Comparison of ENCODE assay signal across 2 cellular contexts in the genomic region with DNA sequence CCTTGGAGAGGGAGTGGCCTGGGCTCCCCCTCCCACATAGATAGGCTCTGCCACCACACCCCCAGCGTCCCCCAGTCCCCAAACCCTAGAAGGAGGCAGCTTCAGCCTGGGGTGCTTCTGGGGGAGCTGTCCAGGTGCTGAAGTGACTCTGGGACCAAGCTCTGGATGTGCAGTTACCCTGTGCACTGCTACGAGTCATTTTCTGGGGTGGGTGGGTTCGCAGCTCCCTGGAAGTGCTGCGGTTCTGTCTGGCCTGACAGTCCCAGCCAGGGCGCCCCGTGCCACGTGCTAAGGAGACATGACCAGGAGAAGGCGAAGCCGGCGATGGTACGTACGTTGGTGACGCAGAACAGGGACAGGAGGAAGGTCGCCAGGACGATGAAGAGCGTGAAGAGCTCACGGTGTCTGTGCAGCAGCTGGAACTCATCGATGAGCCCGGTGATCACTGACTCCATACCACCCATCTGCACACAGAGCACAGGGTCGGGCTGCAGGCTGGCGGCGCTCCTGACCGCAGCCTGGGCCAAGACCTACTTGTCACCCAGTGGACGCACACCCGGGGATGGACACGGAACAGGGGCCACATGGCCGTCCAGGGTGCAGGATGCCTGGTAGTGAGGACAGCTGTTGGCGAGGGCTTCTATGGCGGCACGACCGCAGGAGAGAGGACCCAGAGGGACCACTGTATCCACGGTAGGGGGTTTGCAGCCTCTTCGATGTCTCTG.
A peak's percentile ranks its signal among the peaks of the same experiment; 100 is the strongest.
TF ChIP-seq lines count a peak whose summit lies in the region.

No MANE protein-coding gene starts in this region.

TF ChIP-seq in HCT116, 20 proteins besides CTCF, POLR2A, EP300 and RAD21 (continued from another document):
- TF ChIP-seq, protein P1, sequence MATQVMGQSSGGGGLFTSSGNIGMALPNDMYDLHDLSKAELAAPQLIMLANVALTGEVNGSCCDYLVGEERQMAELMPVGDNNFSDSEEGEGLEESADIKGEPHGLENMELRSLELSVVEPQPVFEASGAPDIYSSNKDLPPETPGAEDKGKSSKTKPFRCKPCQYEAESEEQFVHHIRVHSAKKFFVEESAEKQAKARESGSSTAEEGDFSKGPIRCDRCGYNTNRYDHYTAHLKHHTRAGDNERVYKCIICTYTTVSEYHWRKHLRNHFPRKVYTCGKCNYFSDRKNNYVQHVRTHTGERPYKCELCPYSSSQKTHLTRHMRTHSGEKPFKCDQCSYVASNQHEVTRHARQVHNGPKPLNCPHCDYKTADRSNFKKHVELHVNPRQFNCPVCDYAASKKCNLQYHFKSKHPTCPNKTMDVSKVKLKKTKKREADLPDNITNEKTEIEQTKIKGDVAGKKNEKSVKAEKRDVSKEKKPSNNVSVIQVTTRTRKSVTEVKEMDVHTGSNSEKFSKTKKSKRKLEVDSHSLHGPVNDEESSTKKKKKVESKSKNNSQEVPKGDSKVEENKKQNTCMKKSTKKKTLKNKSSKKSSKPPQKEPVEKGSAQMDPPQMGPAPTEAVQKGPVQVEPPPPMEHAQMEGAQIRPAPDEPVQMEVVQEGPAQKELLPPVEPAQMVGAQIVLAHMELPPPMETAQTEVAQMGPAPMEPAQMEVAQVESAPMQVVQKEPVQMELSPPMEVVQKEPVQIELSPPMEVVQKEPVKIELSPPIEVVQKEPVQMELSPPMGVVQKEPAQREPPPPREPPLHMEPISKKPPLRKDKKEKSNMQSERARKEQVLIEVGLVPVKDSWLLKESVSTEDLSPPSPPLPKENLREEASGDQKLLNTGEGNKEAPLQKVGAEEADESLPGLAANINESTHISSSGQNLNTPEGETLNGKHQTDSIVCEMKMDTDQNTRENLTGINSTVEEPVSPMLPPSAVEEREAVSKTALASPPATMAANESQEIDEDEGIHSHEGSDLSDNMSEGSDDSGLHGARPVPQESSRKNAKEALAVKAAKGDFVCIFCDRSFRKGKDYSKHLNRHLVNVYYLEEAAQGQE (IDR thresholded peaks at IDR 0.05; ENCODE audit: low read depth): peak; percentile 85
- TF ChIP-seq EZH2 (IDR thresholded peaks at IDR 0.05): no peak
- no peak for TF ChIP-seq ZFX (IDR thresholded peaks at IDR 0.05)
- TF ChIP-seq CEBPB (IDR thresholded peaks at IDR 0.05; ENCODE audit: low read depth): no peak
TF ChIP-seq in HCT116: peak in this region for 1.

TF ChIP-seq in WTC11, 78 proteins besides CTCF, POLR2A, EP300 and RAD21 (continued from another document):
- TF ChIP-seq, protein P2, sequence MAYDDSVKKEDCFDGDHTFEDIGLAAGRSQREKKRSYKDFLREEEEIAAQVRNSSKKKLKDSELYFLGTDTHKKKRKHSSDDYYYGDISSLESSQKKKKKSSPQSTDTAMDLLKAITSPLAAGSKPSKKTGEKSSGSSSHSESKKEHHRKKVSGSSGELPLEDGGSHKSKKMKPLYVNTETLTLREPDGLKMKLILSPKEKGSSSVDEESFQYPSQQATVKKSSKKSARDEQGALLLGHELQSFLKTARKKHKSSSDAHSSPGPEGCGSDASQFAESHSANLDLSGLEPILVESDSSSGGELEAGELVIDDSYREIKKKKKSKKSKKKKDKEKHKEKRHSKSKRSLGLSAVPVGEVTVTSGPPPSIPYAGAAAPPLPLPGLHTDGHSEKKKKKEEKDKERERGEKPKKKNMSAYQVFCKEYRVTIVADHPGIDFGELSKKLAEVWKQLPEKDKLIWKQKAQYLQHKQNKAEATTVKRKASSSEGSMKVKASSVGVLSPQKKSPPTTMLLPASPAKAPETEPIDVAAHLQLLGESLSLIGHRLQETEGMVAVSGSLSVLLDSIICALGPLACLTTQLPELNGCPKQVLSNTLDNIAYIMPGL (CRISPR knock-in tag; IDR thresholded peaks at IDR 0.05): no peak
- 0 out of 2 replicates have a peak, but pooled peaks have one; percentile 22 for TF ChIP-seq TEAD1 (CRISPR knock-in tag; IDR thresholded peaks at IDR 0.05)
- TF ChIP-seq, protein P3, sequence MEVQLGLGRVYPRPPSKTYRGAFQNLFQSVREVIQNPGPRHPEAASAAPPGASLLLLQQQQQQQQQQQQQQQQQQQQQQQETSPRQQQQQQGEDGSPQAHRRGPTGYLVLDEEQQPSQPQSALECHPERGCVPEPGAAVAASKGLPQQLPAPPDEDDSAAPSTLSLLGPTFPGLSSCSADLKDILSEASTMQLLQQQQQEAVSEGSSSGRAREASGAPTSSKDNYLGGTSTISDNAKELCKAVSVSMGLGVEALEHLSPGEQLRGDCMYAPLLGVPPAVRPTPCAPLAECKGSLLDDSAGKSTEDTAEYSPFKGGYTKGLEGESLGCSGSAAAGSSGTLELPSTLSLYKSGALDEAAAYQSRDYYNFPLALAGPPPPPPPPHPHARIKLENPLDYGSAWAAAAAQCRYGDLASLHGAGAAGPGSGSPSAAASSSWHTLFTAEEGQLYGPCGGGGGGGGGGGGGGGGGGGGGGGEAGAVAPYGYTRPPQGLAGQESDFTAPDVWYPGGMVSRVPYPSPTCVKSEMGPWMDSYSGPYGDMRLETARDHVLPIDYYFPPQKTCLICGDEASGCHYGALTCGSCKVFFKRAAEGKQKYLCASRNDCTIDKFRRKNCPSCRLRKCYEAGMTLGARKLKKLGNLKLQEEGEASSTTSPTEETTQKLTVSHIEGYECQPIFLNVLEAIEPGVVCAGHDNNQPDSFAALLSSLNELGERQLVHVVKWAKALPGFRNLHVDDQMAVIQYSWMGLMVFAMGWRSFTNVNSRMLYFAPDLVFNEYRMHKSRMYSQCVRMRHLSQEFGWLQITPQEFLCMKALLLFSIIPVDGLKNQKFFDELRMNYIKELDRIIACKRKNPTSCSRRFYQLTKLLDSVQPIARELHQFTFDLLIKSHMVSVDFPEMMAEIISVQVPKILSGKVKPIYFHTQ (CRISPR knock-in tag; IDR thresholded peaks at IDR 0.05): no peak
- 0 out of 2 replicates have a peak, but pooled peaks have one; percentile 25 for TF ChIP-seq FOXK1 (CRISPR knock-in tag; IDR thresholded peaks at IDR 0.05)
- TF ChIP-seq JUN (CRISPR knock-in tag; IDR thresholded peaks at IDR 0.05): peak; percentile 76; the same call in 1 of the 2 replicates
- TF ChIP-seq FOXP1 (CRISPR knock-in tag; IDR thresholded peaks at IDR 0.05; ENCODE audit: borderline replicate concordance): 0 out of 2 replicates have a peak, but pooled peaks have one; percentile 27
- no peak for TF ChIP-seq NR2C2 (CRISPR knock-in tag; IDR thresholded peaks at IDR 0.05)
- 0 out of 2 replicates have a peak, but pooled peaks have one; percentile 23 for TF ChIP-seq SP1 (CRISPR knock-in tag; conservative IDR thresholded peaks at IDR 0.05)
- TF ChIP-seq CREM (CRISPR knock-in tag; IDR thresholded peaks at IDR 0.05): peak; percentile 57; the same call in 1 of the 2 replicates
- TF ChIP-seq, protein P4, sequence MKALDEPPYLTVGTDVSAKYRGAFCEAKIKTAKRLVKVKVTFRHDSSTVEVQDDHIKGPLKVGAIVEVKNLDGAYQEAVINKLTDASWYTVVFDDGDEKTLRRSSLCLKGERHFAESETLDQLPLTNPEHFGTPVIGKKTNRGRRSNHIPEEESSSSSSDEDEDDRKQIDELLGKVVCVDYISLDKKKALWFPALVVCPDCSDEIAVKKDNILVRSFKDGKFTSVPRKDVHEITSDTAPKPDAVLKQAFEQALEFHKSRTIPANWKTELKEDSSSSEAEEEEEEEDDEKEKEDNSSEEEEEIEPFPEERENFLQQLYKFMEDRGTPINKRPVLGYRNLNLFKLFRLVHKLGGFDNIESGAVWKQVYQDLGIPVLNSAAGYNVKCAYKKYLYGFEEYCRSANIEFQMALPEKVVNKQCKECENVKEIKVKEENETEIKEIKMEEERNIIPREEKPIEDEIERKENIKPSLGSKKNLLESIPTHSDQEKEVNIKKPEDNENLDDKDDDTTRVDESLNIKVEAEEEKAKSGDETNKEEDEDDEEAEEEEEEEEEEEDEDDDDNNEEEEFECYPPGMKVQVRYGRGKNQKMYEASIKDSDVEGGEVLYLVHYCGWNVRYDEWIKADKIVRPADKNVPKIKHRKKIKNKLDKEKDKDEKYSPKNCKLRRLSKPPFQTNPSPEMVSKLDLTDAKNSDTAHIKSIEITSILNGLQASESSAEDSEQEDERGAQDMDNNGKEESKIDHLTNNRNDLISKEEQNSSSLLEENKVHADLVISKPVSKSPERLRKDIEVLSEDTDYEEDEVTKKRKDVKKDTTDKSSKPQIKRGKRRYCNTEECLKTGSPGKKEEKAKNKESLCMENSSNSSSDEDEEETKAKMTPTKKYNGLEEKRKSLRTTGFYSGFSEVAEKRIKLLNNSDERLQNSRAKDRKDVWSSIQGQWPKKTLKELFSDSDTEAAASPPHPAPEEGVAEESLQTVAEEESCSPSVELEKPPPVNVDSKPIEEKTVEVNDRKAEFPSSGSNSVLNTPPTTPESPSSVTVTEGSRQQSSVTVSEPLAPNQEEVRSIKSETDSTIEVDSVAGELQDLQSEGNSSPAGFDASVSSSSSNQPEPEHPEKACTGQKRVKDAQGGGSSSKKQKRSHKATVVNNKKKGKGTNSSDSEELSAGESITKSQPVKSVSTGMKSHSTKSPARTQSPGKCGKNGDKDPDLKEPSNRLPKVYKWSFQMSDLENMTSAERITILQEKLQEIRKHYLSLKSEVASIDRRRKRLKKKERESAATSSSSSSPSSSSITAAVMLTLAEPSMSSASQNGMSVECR (CRISPR knock-in tag; IDR thresholded peaks at IDR 0.05; ENCODE audit: borderline replicate concordance): 0 out of 2 replicates have a peak, but pooled peaks have one; percentile 52
- TF ChIP-seq, protein P5, sequence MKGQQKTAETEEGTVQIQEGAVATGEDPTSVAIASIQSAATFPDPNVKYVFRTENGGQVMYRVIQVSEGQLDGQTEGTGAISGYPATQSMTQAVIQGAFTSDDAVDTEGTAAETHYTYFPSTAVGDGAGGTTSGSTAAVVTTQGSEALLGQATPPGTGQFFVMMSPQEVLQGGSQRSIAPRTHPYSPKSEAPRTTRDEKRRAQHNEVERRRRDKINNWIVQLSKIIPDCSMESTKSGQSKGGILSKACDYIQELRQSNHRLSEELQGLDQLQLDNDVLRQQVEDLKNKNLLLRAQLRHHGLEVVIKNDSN (CRISPR knock-in tag; IDR thresholded peaks at IDR 0.05): peak; percentile 37; the same call in 1 of the 2 replicates
- TF ChIP-seq CREB1 (CRISPR knock-in tag; IDR thresholded peaks at IDR 0.05): peak; percentile 64; the same call in 1 of the 2 replicates
- TF ChIP-seq SMAD4 (CRISPR knock-in tag; IDR thresholded peaks at IDR 0.05): 0 out of 2 replicates have a peak, but pooled peaks have one; percentile 71
- TF ChIP-seq, protein P6, sequence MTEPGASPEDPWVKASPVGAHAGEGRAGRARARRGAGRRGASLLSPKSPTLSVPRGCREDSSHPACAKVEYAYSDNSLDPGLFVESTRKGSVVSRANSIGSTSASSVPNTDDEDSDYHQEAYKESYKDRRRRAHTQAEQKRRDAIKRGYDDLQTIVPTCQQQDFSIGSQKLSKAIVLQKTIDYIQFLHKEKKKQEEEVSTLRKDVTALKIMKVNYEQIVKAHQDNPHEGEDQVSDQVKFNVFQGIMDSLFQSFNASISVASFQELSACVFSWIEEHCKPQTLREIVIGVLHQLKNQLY (CRISPR knock-in tag; IDR thresholded peaks at IDR 0.05): 0 out of 2 replicates have a peak, but pooled peaks have one; percentile 30
- TF ChIP-seq NFE2L1 (CRISPR knock-in tag; IDR thresholded peaks at IDR 0.05): 0 out of 2 replicates have a peak, but pooled peaks have one; percentile 39
